Comparison of ENCODE assay signal across 13 cellular contexts in genomic region chr12:107461222-107461980, GRCh38.
DNase-seq lines count a peak whose midpoint lies in the region; ATAC-seq, FAIRE-seq and TF ChIP-seq lines count a peak whose summit lies in the region.
"Had no signal": no experiment of that assay in that cellular context is flagged by ENCODE, and none has a peak within 500 bp of the region (broad histone marks: within the 10 kb centered on the region; RNA-seq: fewer than 3 reads in every experiment).

No MANE protein-coding gene starts in this region.

- H3K27ac Mint-ChIP-seq in astrocyte (ENCODE audit: unreplicated experiment): peak overlapping the region; percentile 60
- H3K27ac Mint-ChIP-seq: neural progenitor cell had no signal

- peak; percentile 44 for DNase-seq in NCI-H1092 (lab: John Stamatoyannopoulos, UW)
- no peak for DNase-seq in NCI-H1092 treated with DMSO at 0.1 percent for 48 hours (lab: John Stamatoyannopoulos, UW)
- peak; percentile 90 for DNase-seq in M059J (ENCODE audit: low read depth)
- peak; percentile 89 for DNase-seq in astrocyte (ENCODE audit: low read depth)
- DNase-seq in mesenchymal stem cell: no peak
- DNase-seq in activated gamma-delta T cell (lab: John Stamatoyannopoulos, UW): no peak
- DNase-seq: 8988T, activated gamma-delta T cell treated with Interleukin-2 at 50 U/mL for 16 hours, trophoblast cell had no signal

- H3K4me3 ChIP-seq in astrocyte (ENCODE audit: insufficient read depth, low read depth, low read length) (peak overlapping the region; percentile 27), mesenchymal stem cell (ENCODE audit: insufficient read depth in 1 of 2, low read depth in 1 of 2, low read length in 2 of 2) (no peak overlapping the region)
- H3K4me3 ChIP-seq: neural progenitor cell had no signal

- no peak overlapping the region for H2BK15ac ChIP-seq in mesenchymal stem cell (ENCODE audit: low read depth, poor library complexity, severe bottlenecking)

- H3K9me3 ChIP-seq in astrocyte (ENCODE audit: insufficient read depth, low read depth, low read length) (no peaks in the 10 kb centered on the region), mesenchymal stem cell (ENCODE audit: control insufficient read depth, low read length) (no peaks in the 10 kb centered on the region)

- H3K4ac ChIP-seq in mesenchymal stem cell (ENCODE audit: low read depth in 1 of 2, low read length in 2 of 2): no peak overlapping the region

- no peaks in the 10 kb centered on the region for H3K36me3 ChIP-seq in astrocyte (ENCODE audit: insufficient read depth, low read length)
- no peaks in the 10 kb centered on the region for H3K36me3 ChIP-seq in mesenchymal stem cell (ENCODE audit: control insufficient read depth in 1 of 2, insufficient read depth in 2 of 2, low read depth in 1 of 2, low read length in 2 of 2)
- H3K36me3 ChIP-seq: neural progenitor cell had no signal

- no peaks in the 10 kb centered on the region for H3K27me3 ChIP-seq in astrocyte (ENCODE audit: insufficient read depth, low read length)
- H3K27me3 ChIP-seq in mesenchymal stem cell (ENCODE audit: control insufficient read depth in 1 of 2, insufficient read depth in 1 of 2, low read length in 2 of 2): no peaks in the 10 kb centered on the region
- H3K27me3 ChIP-seq: neural progenitor cell had no signal

- H2BK5ac ChIP-seq in mesenchymal stem cell (ENCODE audit: low read depth, low read length, poor library complexity, severe bottlenecking): no peak overlapping the region

- no peak overlapping the region for H4K8ac ChIP-seq in mesenchymal stem cell (ENCODE audit: low read length)

- no peak overlapping the region for H2AK5ac ChIP-seq in mesenchymal stem cell (ENCODE audit: low read length, severe bottlenecking)

- FAIRE-seq in astrocyte (lab: Jason Lieb, UNC): peak; percentile 86

- no peak overlapping the region for H3K4me3 Mint-ChIP-seq in astrocyte (ENCODE audit: unreplicated experiment)
- H3K4me3 Mint-ChIP-seq: neural progenitor cell had no signal

- no peak for ATAC-seq in GM21360 (IDR thresholded peaks at IDR 0.05; ENCODE audit: unreplicated experiment)
- no peak for ATAC-seq in esophagus mucosa

- WGBS in mesenchymal stem cell: 69% methylated on average over 6 of the region's 6 CpGs

- H3K4me1 ChIP-seq in astrocyte (ENCODE audit: insufficient read depth, low read length) (peaks cover 26% of the 10 kb centered on the region), mesenchymal stem cell (ENCODE audit: control insufficient read depth, insufficient read depth, low read depth, low read length) (peaks cover 5% of the 10 kb centered on the region)

- H3K4me1 Mint-ChIP-seq in astrocyte (ENCODE audit: low read depth, unreplicated experiment): peaks cover 1% of the 10 kb centered on the region

- H4K20me1 ChIP-seq in astrocyte (ENCODE audit: insufficient read depth, low read length): no peaks in the 10 kb centered on the region

- H3K27me3 Mint-ChIP-seq in astrocyte (ENCODE audit: low read depth, unreplicated experiment): peaks cover 1% of the 10 kb centered on the region

- H3K4me2 ChIP-seq in astrocyte (ENCODE audit: low read length) (peak overlapping the region; percentile 78), mesenchymal stem cell (ENCODE audit: low read length, poor library complexity, severe bottlenecking) (no peak overlapping the region)
- H3K4me2 ChIP-seq: neural progenitor cell had no signal

- no peaks in the 10 kb centered on the region for H3K36me3 Mint-ChIP-seq in astrocyte (ENCODE audit: low read depth, unreplicated experiment)
- H3K36me3 Mint-ChIP-seq: neural progenitor cell had no signal

- no peak for TF ChIP-seq CTCF in astrocyte (IDR thresholded peaks at IDR 0.05; ENCODE audit: insufficient read depth, low read depth, low read length)

- H3K18ac ChIP-seq in mesenchymal stem cell (ENCODE audit: low read depth in 1 of 2, low read length in 2 of 2): no peak overlapping the region

- H2AFZ ChIP-seq in astrocyte (ENCODE audit: low read depth, low read length): peak overlapping the region; percentile 43
- no peak overlapping the region for H2AFZ ChIP-seq in mesenchymal stem cell (ENCODE audit: low read depth, low read length)
- H2AFZ ChIP-seq: neural progenitor cell had no signal

- no peak overlapping the region for H3K14ac ChIP-seq in mesenchymal stem cell (ENCODE audit: low read length in 2 of 2)

- H3K9ac ChIP-seq in astrocyte (ENCODE audit: low read length) (peak overlapping the region; percentile 50), mesenchymal stem cell (ENCODE audit: low read length) (peak overlapping the region; percentile 79)
- H3K9ac ChIP-seq: neural progenitor cell had no signal

- H2BK12ac ChIP-seq in mesenchymal stem cell (ENCODE audit: low read length in 2 of 2): no peak overlapping the region

- H3K23ac ChIP-seq in mesenchymal stem cell (ENCODE audit: low read length in 2 of 2): no peak overlapping the region

- H3K27ac ChIP-seq in astrocyte (ENCODE audit: low read depth, low read length): peak overlapping the region; percentile 75
- H3K27ac ChIP-seq in mesenchymal stem cell (ENCODE audit: low read length, poor library complexity, severe bottlenecking): peak overlapping the region; percentile 29
- H3K27ac ChIP-seq: neural progenitor cell, VCaP had no signal

- no peaks in the 10 kb centered on the region for H3K9me3 Mint-ChIP-seq in astrocyte (ENCODE audit: unreplicated experiment)
- H3K9me3 Mint-ChIP-seq: neural progenitor cell had no signal

- peaks cover 3% of the 10 kb centered on the region for H3K79me1 ChIP-seq in mesenchymal stem cell (replicated peaks; ENCODE audit: low read length, poor library complexity, severe bottlenecking)

- H2BK120ac ChIP-seq in mesenchymal stem cell (ENCODE audit: low read depth, low read length): no peak overlapping the region

- no peak overlapping the region for H4K91ac ChIP-seq in mesenchymal stem cell (ENCODE audit: low read length)

- H3K79me2 ChIP-seq in astrocyte (ENCODE audit: insufficient read depth, low read length): peaks cover 13% of the 10 kb centered on the region

Comparison
In these comparisons a context has a peak if more than half of its experiments do, and no peak if none do; other contexts are left out.
1. DNase-seq: peak in NCI-H1092 (single experiment), M059J (single experiment) and astrocyte (single experiment); none in NCI-H1092 treated with DMSO at 0.1 percent for 48 hours (single experiment), mesenchymal stem cell (single experiment) and activated gamma-delta T cell (single experiment).